14 cellular contexts compared by ENCODE assay signal in genomic region chr12:46477541-46477940, GRCh38.
A peak's percentile ranks its signal among the peaks of the same experiment; 100 is the strongest.
DNase-seq lines count a peak whose midpoint lies in the region; ATAC-seq and TF ChIP-seq lines count a peak whose summit lies in the region.
"Had no signal": no experiment of that assay in that cellular context is flagged by ENCODE, and none has a peak within 500 bp of the region (broad histone marks: within the 10 kb centered on the region; RNA-seq: fewer than 3 reads in every experiment).

No MANE protein-coding gene starts in this region.

- intact Hi-C loops in dendritic cell treated with granulocyte-macrophage colony-stimulating factor and Interleukin-4, amounts not matched to agents 40 ng/mL and 50 ng/mL, for 4 days (cut with micrococcal nuclease): no loop called here

- no peak for TF ChIP-seq CTCF in HFFc6 (IDR thresholded peaks at IDR 0.05)

- peaks cover 13% of the 10 kb centered on the region for H3K36me3 Mint-ChIP-seq in activated CD4-positive, alpha-beta T cell treated with anti-CD3 and anti-CD28 coated beads, Interleukin-2, amount 10 ng/mL, durations not matched to agents 7 days and 5 days (ENCODE audit: low read depth)
- H3K36me3 Mint-ChIP-seq in HFFc6 (ENCODE audit: low read depth): peaks cover 34% of the 10 kb centered on the region
- H3K36me3 Mint-ChIP-seq in dendritic cell treated with granulocyte-macrophage colony-stimulating factor and Interleukin-4, amounts not matched to agents 40 ng/mL and 50 ng/mL, for 4 days (ENCODE audit: low read depth): no peaks in the 10 kb centered on the region
- peaks cover 28% of the 10 kb centered on the region for H3K36me3 Mint-ChIP-seq in stimulated activated memory B cell treated with anti-CD40 and anti-IgM and Interleukin-4, amounts not matched to agents 10 μg/mL and 1 μg/mL and 100 μg/mL, for 72 hours
- H3K36me3 Mint-ChIP-seq in naive thymus-derived CD8-positive, alpha-beta T cell: peaks cover 0 to 17% (median 15%) of the 10 kb centered on the region in 3 donors

- DNase-seq in activated CD4-positive, alpha-beta T cell treated with anti-CD3 and anti-CD28 coated beads, Interleukin-2, amount 10 ng/mL, durations not matched to agents 7 days and 5 days: no peak
- no peak for DNase-seq in activated CD4-positive, alpha-beta T cell treated with anti-CD3 and anti-CD28 coated beads for 48 hours
- DNase-seq in HFFc6: no peak
- DNase-seq in stimulated activated CD4-positive, alpha-beta T cell treated with anti-CD3 and anti-CD28 coated beads, Interleukin-4, amount 100 ng/mL, for 24 hours: no peak
- no peak for DNase-seq in naive thymus-derived CD8-positive, alpha-beta T cell
- DNase-seq: 8988T, KBM-7, NCI-H1436, NCI-H2029 treated with DMSO at 0.1 percent for 48 hours, NCI-H748 treated with DMSO at 0.1 percent for 48 hours, PC-3 had no signal

- H3K9me3 Mint-ChIP-seq in activated CD4-positive, alpha-beta T cell treated with anti-CD3 and anti-CD28 coated beads, Interleukin-2, amount 10 ng/mL, durations not matched to agents 7 days and 5 days: peaks cover 2% of the 10 kb centered on the region
- no peaks in the 10 kb centered on the region for H3K9me3 Mint-ChIP-seq in HFFc6
- H3K9me3 Mint-ChIP-seq in dendritic cell treated with granulocyte-macrophage colony-stimulating factor and Interleukin-4, amounts not matched to agents 40 ng/mL and 50 ng/mL, for 4 days: no peaks in the 10 kb centered on the region
- no peaks in the 10 kb centered on the region for H3K9me3 Mint-ChIP-seq in stimulated activated memory B cell treated with anti-CD40 and anti-IgM and Interleukin-4, amounts not matched to agents 10 μg/mL and 1 μg/mL and 100 μg/mL, for 72 hours
- H3K9me3 Mint-ChIP-seq in naive thymus-derived CD8-positive, alpha-beta T cell: no peaks in the 10 kb centered on the region

- no peaks in the 10 kb centered on the region for H3K27me3 Mint-ChIP-seq in activated CD4-positive, alpha-beta T cell treated with anti-CD3 and anti-CD28 coated beads, Interleukin-2, amount 10 ng/mL, durations not matched to agents 7 days and 5 days
- H3K27me3 Mint-ChIP-seq in HFFc6 (ENCODE audit: insufficient read depth): no peaks in the 10 kb centered on the region
- H3K27me3 Mint-ChIP-seq in dendritic cell treated with granulocyte-macrophage colony-stimulating factor and Interleukin-4, amounts not matched to agents 40 ng/mL and 50 ng/mL, for 4 days: no peaks in the 10 kb centered on the region
- H3K27me3 Mint-ChIP-seq in stimulated activated memory B cell treated with anti-CD40 and anti-IgM and Interleukin-4, amounts not matched to agents 10 μg/mL and 1 μg/mL and 100 μg/mL, for 72 hours: no peaks in the 10 kb centered on the region
- H3K27me3 Mint-ChIP-seq in naive thymus-derived CD8-positive, alpha-beta T cell: no peaks in the 10 kb centered on the region

- no peak for ATAC-seq in stimulated activated memory B cell treated with anti-CD40 and anti-IgM and Interleukin-4, amounts not matched to agents 10 μg/mL and 1 μg/mL and 100 μg/mL, for 72 hours
- no peak for ATAC-seq in naive thymus-derived CD8-positive, alpha-beta T cell
- no peak for ATAC-seq in HG02798 (IDR thresholded peaks at IDR 0.05; ENCODE audit: poor library complexity, unreplicated experiment)
- ATAC-seq: PC-3 had no signal

- POLR2A ChIA-PET in activated CD4-positive, alpha-beta T cell treated with anti-CD3 and anti-CD28 coated beads, Interleukin-2, amount 10 ng/mL, durations not matched to agents 7 days and 5 days (lab: Charles Lee): no interaction called here
- POLR2A ChIA-PET in naive thymus-derived CD8-positive, alpha-beta T cell (lab: Charles Lee): no interaction called here

- CTCF ChIA-PET in activated CD4-positive, alpha-beta T cell treated with anti-CD3 and anti-CD28 coated beads, Interleukin-2, amount 10 ng/mL, durations not matched to agents 7 days and 5 days (lab: Charles Lee): interaction anchor here (0.9 kb wide), 1 partner anchor 19 kb away, joined by 3 read pairs; no protein-coding TSS in a partner anchor

- H3K4me3 Mint-ChIP-seq in activated CD4-positive, alpha-beta T cell treated with anti-CD3 and anti-CD28 coated beads, Interleukin-2, amount 10 ng/mL, durations not matched to agents 7 days and 5 days: no peak overlapping the region
- H3K4me3 Mint-ChIP-seq in HFFc6: peak overlapping the region; percentile 3; the same call in 1 of the 2 replicates
- no peak overlapping the region for H3K4me3 Mint-ChIP-seq in dendritic cell treated with granulocyte-macrophage colony-stimulating factor and Interleukin-4, amounts not matched to agents 40 ng/mL and 50 ng/mL, for 4 days
- no peak overlapping the region for H3K4me3 Mint-ChIP-seq in stimulated activated memory B cell treated with anti-CD40 and anti-IgM and Interleukin-4, amounts not matched to agents 10 μg/mL and 1 μg/mL and 100 μg/mL, for 72 hours
- no peak overlapping the region for H3K4me3 Mint-ChIP-seq in naive thymus-derived CD8-positive, alpha-beta T cell

- peak overlapping the region; percentile 1 for H3K27ac Mint-ChIP-seq in activated CD4-positive, alpha-beta T cell treated with anti-CD3 and anti-CD28 coated beads, Interleukin-2, amount 10 ng/mL, durations not matched to agents 7 days and 5 days
- peak overlapping the region; percentile 47 for H3K27ac Mint-ChIP-seq in HFFc6
- peak overlapping the region; percentile 42 for H3K27ac Mint-ChIP-seq in dendritic cell treated with granulocyte-macrophage colony-stimulating factor and Interleukin-4, amounts not matched to agents 40 ng/mL and 50 ng/mL, for 4 days
- peak overlapping the region; percentile 40 for H3K27ac Mint-ChIP-seq in stimulated activated memory B cell treated with anti-CD40 and anti-IgM and Interleukin-4, amounts not matched to agents 10 μg/mL and 1 μg/mL and 100 μg/mL, for 72 hours
- H3K27ac Mint-ChIP-seq in naive thymus-derived CD8-positive, alpha-beta T cell: peak overlapping the region in 2 of 10 donors; percentile 32 to 74

- peaks cover 9% of the 10 kb centered on the region for H3K4me1 Mint-ChIP-seq in activated CD4-positive, alpha-beta T cell treated with anti-CD3 and anti-CD28 coated beads, Interleukin-2, amount 10 ng/mL, durations not matched to agents 7 days and 5 days
- H3K4me1 Mint-ChIP-seq in HFFc6 (ENCODE audit: low read depth): peaks cover 89% of the 10 kb centered on the region
- peaks cover 42% of the 10 kb centered on the region for H3K4me1 Mint-ChIP-seq in dendritic cell treated with granulocyte-macrophage colony-stimulating factor and Interleukin-4, amounts not matched to agents 40 ng/mL and 50 ng/mL, for 4 days (ENCODE audit: low read depth)
- peaks cover 20% of the 10 kb centered on the region for H3K4me1 Mint-ChIP-seq in stimulated activated memory B cell treated with anti-CD40 and anti-IgM and Interleukin-4, amounts not matched to agents 10 μg/mL and 1 μg/mL and 100 μg/mL, for 72 hours
- peaks cover 6 to 19% (median 16%) of the 10 kb centered on the region in 4 donors for H3K4me1 Mint-ChIP-seq in naive thymus-derived CD8-positive, alpha-beta T cell
